ENCODE assay signal across 26 cellular contexts in the genomic region with DNA sequence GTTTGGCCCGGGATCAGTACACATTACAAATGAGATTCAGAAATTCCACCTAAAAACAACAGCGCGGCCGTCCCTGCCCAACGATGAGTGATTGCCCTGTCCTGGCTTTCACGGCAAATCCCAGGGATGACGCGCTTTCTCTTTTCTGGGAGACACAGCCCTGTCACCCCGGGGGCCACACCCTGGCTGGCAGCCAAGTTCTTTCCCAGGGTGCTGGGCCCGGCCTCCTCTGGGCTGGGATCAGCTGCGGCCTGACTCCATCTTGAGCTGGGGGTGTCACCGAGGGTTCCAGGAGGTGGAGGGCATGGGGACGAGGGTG.
DNase-seq lines count a peak whose midpoint lies in the region; ATAC-seq and TF ChIP-seq lines count a peak whose summit lies in the region.
"Had no signal": no experiment of that assay in that cellular context is flagged by ENCODE, and none has a peak within 500 bp of the region (broad histone marks: within the 10 kb centered on the region; RNA-seq: fewer than 3 reads in every experiment).

No MANE protein-coding gene starts in this region.

- intact Hi-C loops in IMR-90 (cut with micrococcal nuclease): loop anchor here (10.0 kb wide), 1 partner anchor 259 kb away; no protein-coding TSS in a partner anchor

- ATAC-seq in IMR-90 (ENCODE audit: low read depth) (no peak), GM21360 (IDR thresholded peaks at IDR 0.05; ENCODE audit: unreplicated experiment) (no peak), HG03175 (IDR thresholded peaks at IDR 0.05; ENCODE audit: unreplicated experiment) (no peak)
- ATAC-seq: left colon; stimulated activated memory B cell treated with anti-CD40 and anti-IgM and Interleukin-4, amounts not matched to agents 10 μg/mL and 1 μg/mL and 100 μg/mL, for 72 hours had no signal

- peak overlapping the region; percentile 2 for H2AFZ ChIP-seq in IMR-90 (replicated peaks; ENCODE audit: low read length, poor library complexity)
- H2AFZ ChIP-seq in trophoblast cell (ENCODE audit: insufficient read depth, low read length, poor library complexity): no peak overlapping the region

- no peak overlapping the region for H4K5ac ChIP-seq in IMR-90 (ENCODE audit: low read depth, low read length)

- no peak overlapping the region for H3K56ac ChIP-seq in IMR-90 (ENCODE audit: extremely low read depth, insufficient read depth, low read length)

- H3K23ac ChIP-seq in IMR-90 (ENCODE audit: low read depth, low read length): no peak overlapping the region
- no peak overlapping the region for H3K23ac ChIP-seq in trophoblast cell (ENCODE audit: low read length)

- TF ChIP-seq CTCF in IMR-90 (conservative IDR thresholded peaks at IDR 0.05; ENCODE audit: low read depth, low read length) (no peak), fibroblast of mammary gland (conservative IDR thresholded peaks at IDR 0.05; ENCODE audit: control insufficient read depth, insufficient read depth, low read depth, low read length) (no peak)

- H3K27ac ChIP-seq in BLaER1 (no peak overlapping the region), IMR-90 (ENCODE audit: insufficient read depth, low read length) (no peak overlapping the region), trophoblast cell (ENCODE audit: low read depth, low read length) (no peak overlapping the region)
- H3K27ac ChIP-seq: vagina, VCaP had no signal

- H2BK15ac ChIP-seq in IMR-90 (ENCODE audit: low read depth, low read length): no peak overlapping the region

- no peak overlapping the region for H3K18ac ChIP-seq in IMR-90 (ENCODE audit: low read depth, low read length)
- H3K18ac ChIP-seq in trophoblast cell (ENCODE audit: low read length): peak overlapping the region; percentile 3

- H3K79me1 ChIP-seq in IMR-90 (ENCODE audit: low read depth in 1 of 2, low read length in 2 of 2): peaks cover 0 to 9% of the 10 kb centered on the region in 2 experiments; a peak in 2 of 4 replicates
- H3K79me1 ChIP-seq in trophoblast cell (ENCODE audit: low read length): peaks cover 43% of the 10 kb centered on the region

- H2AK5ac ChIP-seq in IMR-90 (ENCODE audit: low read depth, low read length): peak overlapping the region; percentile 51; the same call in 1 of the 2 replicates
- H2AK5ac ChIP-seq in trophoblast cell (ENCODE audit: low read length): no peak overlapping the region

- CTCF ChIA-PET in IMR-90 (lab: Yijun Ruan, JAX): no interaction called here

- BruUV-seq in IMR-90 (replicated peaks; lab: Mats Ljungman, UMichigan): no TSS peak

- H2BK120ac ChIP-seq in IMR-90 (ENCODE audit: low read depth, low read length) (no peak overlapping the region), trophoblast cell (ENCODE audit: insufficient read depth, low read length, poor library complexity) (no peak overlapping the region)

- POLR2A ChIA-PET in IMR-90 (lab: Charles Lee; ENCODE audit: unreplicated experiment): no interaction called here

- no peak for TF ChIP-seq RAD21 in IMR-90 (IDR thresholded peaks at IDR 0.05; ENCODE audit: low read length)

- H2BK12ac ChIP-seq in trophoblast cell (ENCODE audit: low read length): peak overlapping the region; percentile 17

- in situ Hi-C loops in IMR-90 (cut with MboI; ENCODE audit: low sequenced_read_pairs): no loop called here

- 48% methylated on average over 4 of the region's 13 CpGs; no CpG with 5 or more reads in 1 of the 2 experiments for WGBS in IMR-90 (ENCODE audit: extremely low coverage in 2 of 2, insufficient read length in 1 of 2), 2 experiments
- no CpG with 5 or more reads among the region's 13 CpGs for WGBS in trophoblast cell (ENCODE audit: extremely low coverage, insufficient coverage, insufficient read length)

- H4K20me1 ChIP-seq in BLaER1 (no peaks in the 10 kb centered on the region), IMR-90 (ENCODE audit: insufficient read depth, low read length) (peaks cover 8% of the 10 kb centered on the region)

- H3K4me2 ChIP-seq in BLaER1: peak overlapping the region; percentile 82
- H3K4me2 ChIP-seq in IMR-90 (ENCODE audit: low read depth, low read length): no peak overlapping the region
- H3K4me2 ChIP-seq in trophoblast cell (ENCODE audit: low read length): no peak overlapping the region

- H3K36me3 ChIP-seq in BLaER1 (peaks cover 8% of the 10 kb centered on the region; the same call in 1 of the 2 replicates), IMR-90 (ENCODE audit: control insufficient read depth, insufficient read depth, low read length) (peaks cover 58% of the 10 kb centered on the region; the same call in 1 of the 2 replicates), trophoblast cell (ENCODE audit: control insufficient read depth in 1 of 2, insufficient read depth in 2 of 2, low read length in 2 of 2) (peaks cover 31 to 38% of the 10 kb centered on the region in 2 experiments)

- H3K14ac ChIP-seq in IMR-90 (replicated peaks; ENCODE audit: low read depth, low read length) (no peak overlapping the region), trophoblast cell (ENCODE audit: low read length) (no peak overlapping the region)

- H3K4me3 ChIP-seq in BLaER1: no peak overlapping the region
- no peak overlapping the region for H3K4me3 ChIP-seq in IMR-90 (ENCODE audit: insufficient read depth, low read depth, low read length)
- no peak overlapping the region for H3K4me3 ChIP-seq in fibroblast of mammary gland (ENCODE audit: control insufficient read depth, low read depth, low read length)
- H3K4me3 ChIP-seq in trophoblast cell (ENCODE audit: low read depth, low read length): no peak overlapping the region
- H3K4me3 ChIP-seq: vagina had no signal

- H4K91ac ChIP-seq in IMR-90 (ENCODE audit: insufficient read depth, low read depth, low read length) (no peak overlapping the region), trophoblast cell (ENCODE audit: low read depth, low read length) (no peak overlapping the region)

- peak overlapping the region; percentile 46 for H2AK9ac ChIP-seq in IMR-90 (replicated peaks; ENCODE audit: low read depth, low read length, poor library complexity)

- H3K27me3 ChIP-seq in BLaER1 (no peaks in the 10 kb centered on the region), IMR-90 (ENCODE audit: control insufficient read depth, insufficient read depth, low read length) (no peaks in the 10 kb centered on the region), trophoblast cell (ENCODE audit: insufficient read depth, low read length) (no peaks in the 10 kb centered on the region)
- H3K27me3 ChIP-seq: vagina had no signal

- H4K12ac ChIP-seq in trophoblast cell (ENCODE audit: low read depth, low read length): no peak overlapping the region

- no peak overlapping the region for H3K4ac ChIP-seq in IMR-90 (ENCODE audit: low read depth, low read length)
- no peak overlapping the region for H3K4ac ChIP-seq in trophoblast cell (ENCODE audit: low read depth, low read length)

- peaks cover 13% of the 10 kb centered on the region for H3K9me1 ChIP-seq in IMR-90 (ENCODE audit: insufficient read depth, low read length)

- DNase-seq in IMR-90: peak; percentile 65
- DNase-seq in fibroblast of mammary gland (ENCODE audit: low read depth): peak; percentile 91
- no peak for DNase-seq in trophoblast cell
- DNase-seq in activated effector memory CD4-positive, alpha-beta T cell treated with anti-CD3 and anti-CD28 coated beads, Interleukin-2, amount 50 U/mL, for 16 hours: no peak
- no peak for DNase-seq in OCI-M1 (lab: John Stamatoyannopoulos, UW)
- DNase-seq: activated CD4-positive, alpha-beta T cell treated with anti-CD3 and anti-CD28 coated beads for 48 hours; activated naive CD4-positive, alpha-beta T cell treated with anti-CD3 and anti-CD28 coated beads, Interleukin-2, amount 10 ng/mL, durations not matched to agents 7 days and 5 days; amniotic stem cell; caudate nucleus; CD4-positive, alpha-beta T cell; dermis blood vessel endothelial cell; DMS 273 treated with DMSO at 0.1 percent for 48 hours; GDM1; left colon; naive B cell; NCI-H1694; NCI-H2171 treated with DMSO at 0.1 percent for 48 hours; NCI-H82; nucleus accumbens; stimulated activated CD4-positive, alpha-beta T cell treated with anti-CD3 and anti-CD28 coated beads, Interleukin-4, amount 100 ng/mL, for 1 hour had no signal

- no peak overlapping the region for H4K8ac ChIP-seq in IMR-90 (ENCODE audit: low read depth in 2 of 2, low read length in 2 of 2)
- no peak overlapping the region for H4K8ac ChIP-seq in trophoblast cell (ENCODE audit: low read depth, low read length)

- H2BK5ac ChIP-seq in IMR-90 (ENCODE audit: low read depth, low read length, poor library complexity, severe bottlenecking) (no peak overlapping the region), trophoblast cell (ENCODE audit: low read depth, low read length, poor library complexity) (no peak overlapping the region)

- H3K9me3 ChIP-seq in BLaER1: no peaks in the 10 kb centered on the region
- no peaks in the 10 kb centered on the region for H3K9me3 ChIP-seq in IMR-90 (ENCODE audit: control insufficient read depth, insufficient read depth, low read length)
- no peaks in the 10 kb centered on the region for H3K9me3 ChIP-seq in trophoblast cell (ENCODE audit: insufficient read depth, low read depth, low read length)
- H3K9me3 ChIP-seq: vagina had no signal

- H3K9ac ChIP-seq in BLaER1: no peak overlapping the region
- H3K9ac ChIP-seq in IMR-90 (ENCODE audit: low read depth, low read length): no peak overlapping the region
- H3K9ac ChIP-seq in trophoblast cell (ENCODE audit: low read length): no peak overlapping the region

- peaks cover 5% of the 10 kb centered on the region for H3K79me2 ChIP-seq in trophoblast cell (ENCODE audit: control insufficient read depth, insufficient read depth, low read length, poor library complexity)

- dilution Hi-C loops in IMR-90 (cut with HindIII; ENCODE audit: low sequenced_read_pairs, unreplicated experiment): no loop called here

- no peak for TF ChIP-seq POLR2A in IMR-90 (IDR thresholded peaks at IDR 0.05; ENCODE audit: low read depth, low read length)

- H3K4me1 ChIP-seq in BLaER1 (peaks cover 72% of the 10 kb centered on the region), IMR-90 (ENCODE audit: control insufficient read depth, insufficient read depth, low read length) (peaks cover 22% of the 10 kb centered on the region), trophoblast cell (ENCODE audit: control insufficient read depth in 1 of 2, insufficient read depth in 2 of 2, low read length in 2 of 2) (peaks cover 33 to 35% of the 10 kb centered on the region in 2 experiments)

- H2BK20ac ChIP-seq in IMR-90 (ENCODE audit: low read depth, low read length): no peak overlapping the region

TF ChIP-seq in IMR-90, 13 proteins besides CTCF, POLR2A, EP300 and RAD21 (continues in another document):
- no peak for TF ChIP-seq RFX5 (IDR thresholded peaks at IDR 0.05; ENCODE audit: low read depth, low read length)
- no peak for TF ChIP-seq FOS (IDR thresholded peaks at IDR 0.05; ENCODE audit: low read depth, low read length)
- TF ChIP-seq, protein P1, sequence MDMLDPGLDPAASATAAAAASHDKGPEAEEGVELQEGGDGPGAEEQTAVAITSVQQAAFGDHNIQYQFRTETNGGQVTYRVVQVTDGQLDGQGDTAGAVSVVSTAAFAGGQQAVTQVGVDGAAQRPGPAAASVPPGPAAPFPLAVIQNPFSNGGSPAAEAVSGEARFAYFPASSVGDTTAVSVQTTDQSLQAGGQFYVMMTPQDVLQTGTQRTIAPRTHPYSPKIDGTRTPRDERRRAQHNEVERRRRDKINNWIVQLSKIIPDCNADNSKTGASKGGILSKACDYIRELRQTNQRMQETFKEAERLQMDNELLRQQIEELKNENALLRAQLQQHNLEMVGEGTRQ (IDR thresholded peaks at IDR 0.05; ENCODE audit: low read depth, low read length): no peak
- TF ChIP-seq NFE2L2 (IDR thresholded peaks at IDR 0.05; ENCODE audit: low read depth, low read length): no peak

Comparison
In these comparisons a context has a peak if more than half of its experiments do, and no peak if none do; other contexts are left out.
1. DNase-seq: peak in IMR-90 (single experiment) and fibroblast of mammary gland (single experiment); none in trophoblast cell (0 of 2), activated effector memory CD4-positive, alpha-beta T cell treated with anti-CD3 and anti-CD28 coated beads, Interleukin-2, amount 50 U/mL, for 16 hours (single experiment) and OCI-M1 (single experiment).